Comparison of ENCODE assay signal across 6 cellular contexts in genomic region chr6:33428891-33429744, GRCh38. TPM values are rescaled to one million over a fixed set of nuclear protein-coding genes. Genes with fewer than 3 reads are reported as not detected.
DNase-seq lines count a peak whose midpoint lies in the region; ATAC-seq and TF ChIP-seq lines count a peak whose summit lies in the region.

No MANE protein-coding gene starts in this region.

- H3K36me3 ChIP-seq in right atrium auricular region = no peaks in the 10 kb centered on the region
- H3K36me3 ChIP-seq in hepatocyte (replicated peaks; ENCODE audit: insufficient read depth, low read depth) = no peaks in the 10 kb centered on the region
- H3K36me3 ChIP-seq in urinary bladder (ENCODE audit: insufficient read depth) = no peaks in the 10 kb centered on the region

- intact Hi-C loops in left cardiac atrium (cut with DNase I) = no loop called here

- no peak overlapping the region for H2AFZ ChIP-seq in hepatocyte

- TF ChIP-seq CTCF in right atrium auricular region (IDR thresholded peaks at IDR 0.05) (no peak), hepatocyte (IDR thresholded peaks at IDR 0.05; ENCODE audit: poor library complexity) (no peak)

- peaks cover 0 to 82% of the 10 kb centered on the region in 2 donors for H3K4me1 ChIP-seq in right atrium auricular region
- H3K4me1 ChIP-seq in hepatocyte (ENCODE audit: insufficient read depth) = peaks cover 50% of the 10 kb centered on the region
- H3K4me1 ChIP-seq in urinary bladder (ENCODE audit: insufficient read depth) = peaks cover 3% of the 10 kb centered on the region

- H3K79me2 ChIP-seq in hepatocyte = peaks cover 50% of the 10 kb centered on the region

- H3K27ac ChIP-seq in right atrium auricular region (peak overlapping the region; percentile 62 to 67), hepatocyte (peak overlapping the region; percentile 72), urinary bladder (ENCODE audit: low read depth) (peak overlapping the region; percentile 13)

- H3K4me2 ChIP-seq in hepatocyte = peak overlapping the region; percentile 91

- no peaks in the 10 kb centered on the region for H4K20me1 ChIP-seq in hepatocyte (ENCODE audit: insufficient read depth, poor library complexity, severe bottlenecking)

- no peak for ATAC-seq in left cardiac atrium
- no peak for ATAC-seq in HG03025 (IDR thresholded peaks at IDR 0.05; ENCODE audit: low FRiP score, unreplicated experiment)

- no peaks in the 10 kb centered on the region for H3K27me3 ChIP-seq in right atrium auricular region
- H3K27me3 ChIP-seq in hepatocyte = no peaks in the 10 kb centered on the region

- DNase-seq in right atrium auricular region (ENCODE audit: low spot score) = no peak
- DNase-seq in left cardiac atrium = no peak
- no peak for DNase-seq in hepatocyte (ENCODE audit: low spot score)
- DNase-seq in SKM-1 (lab: John Stamatoyannopoulos, UW; ENCODE audit: unreplicated experiment) = no peak

- no peaks in the 10 kb centered on the region for H3K9me2 ChIP-seq in hepatocyte (replicated peaks; ENCODE audit: insufficient read depth)

- 79% methylated on average over 4 of the region's 4 CpGs for WGBS in hepatocyte (ENCODE audit: low lambda C conversion rate, missing lambda C conversion rate)
- WGBS in urinary bladder = 58% methylated on average over 4 of the region's 4 CpGs

- H3K9me3 ChIP-seq in right atrium auricular region = no peaks in the 10 kb centered on the region
- H3K9me3 ChIP-seq in hepatocyte (ENCODE audit: low read depth) = no peaks in the 10 kb centered on the region

- H3K4me3 ChIP-seq in right atrium auricular region = no peak overlapping the region
- H3K4me3 ChIP-seq in hepatocyte = no peak overlapping the region
- H3K4me3 ChIP-seq in urinary bladder (ENCODE audit: low read depth, low read length) = no peak overlapping the region

RNA-seq across cellular contexts. Expression of gene SYNGAP1, which starts 9.3 kb away (rescaled TPM):
- total RNA-seq in right atrium auricular region = 10 to 100 TPM in 1 of 2 donors, 1 to 10 TPM in 1; 3.6 to 10.1 TPM
- total RNA-seq in left cardiac atrium = 1 to 10 TPM; 9.0 to 9.8 TPM
- 5.3 and 6.6 TPM in 2 replicates for total RNA-seq in hepatocyte
- polyA plus RNA-seq in hepatocyte = 4.9 and 5.7 TPM in 2 replicates
- 9.8 TPM for total RNA-seq in urinary bladder
- polyA plus RNA-seq in urinary bladder = 19.6 TPM

RNA-seq across cellular contexts. Expression of gene CUTA, which starts 11.2 kb away (rescaled TPM):
- 100 to 1,000 TPM; 118 to 119 TPM for total RNA-seq in right atrium auricular region
- 100 to 1,000 TPM; 114 to 126 TPM for total RNA-seq in left cardiac atrium
- 121 and 150 TPM in 2 replicates for total RNA-seq in hepatocyte
- 349 and 357 TPM in 2 replicates for polyA plus RNA-seq in hepatocyte
- 62.5 TPM for total RNA-seq in urinary bladder
- 192 TPM for polyA plus RNA-seq in urinary bladder

RNA-seq across cellular contexts. Expression of gene PHF1, which starts 18.3 kb away (rescaled TPM):
- total RNA-seq in right atrium auricular region = 10 to 100 TPM; 51.8 to 69.8 TPM
- 10 to 100 TPM; 49.5 to 58.3 TPM for total RNA-seq in left cardiac atrium
- 37.2 and 44.4 TPM in 2 replicates for total RNA-seq in hepatocyte
- 42.4 and 53.0 TPM in 2 replicates for polyA plus RNA-seq in hepatocyte
- 16.4 TPM for total RNA-seq in urinary bladder
- polyA plus RNA-seq in urinary bladder = 79.4 TPM

RNA-seq across cellular contexts. Expression of gene ZBTB9, which starts 25.3 kb away (rescaled TPM):
- total RNA-seq in right atrium auricular region (1 to 10 TPM; 1.3 to 4.1 TPM), left cardiac atrium (1 to 10 TPM; 4.4 to 5.9 TPM), hepatocyte (5.1 and 6.2 TPM in 2 replicates), urinary bladder (7.8 TPM)
- polyA plus RNA-seq in hepatocyte (5.0 and 6.7 TPM in 2 replicates), urinary bladder (5.0 TPM)

RNA-seq across cellular contexts. Expression of gene KIFC1, which starts 37.5 kb away (rescaled TPM):
- total RNA-seq in right atrium auricular region (1 to 10 TPM in 1 of 2 donors, under 1 TPM in 1; 0.59 to 1.6 TPM), left cardiac atrium (1 to 10 TPM in 1 of 2 donors, under 1 TPM in 1; 0.31 to 1.9 TPM), hepatocyte (6.9 and 12.7 TPM in 2 replicates), urinary bladder (7.5 TPM)
- polyA plus RNA-seq in hepatocyte (6.1 and 6.6 TPM in 2 replicates), urinary bladder (1.2 TPM)

Comparison
In these comparisons a context has a peak if more than half of its experiments do, and no peak if none do; other contexts are left out.
1. H3K27ac ChIP-seq: peak in every context shown above with its lines; median percentile 72 in hepatocyte; 64 in right atrium auricular region; 13 in urinary bladder.